ENCODE assay signal across 20 cellular contexts in genomic region chr7:128155100-128155763, GRCh38.
A peak's percentile ranks its signal among the peaks of the same experiment; 100 is the strongest.
DNase-seq lines count a peak whose midpoint lies in the region; TF ChIP-seq lines count a peak whose summit lies in the region.
"Had no signal": no experiment of that assay in that cellular context is flagged by ENCODE, and none has a peak within 500 bp of the region (broad histone marks: within the 10 kb centered on the region; RNA-seq: fewer than 3 reads in every experiment).

No MANE protein-coding gene starts in this region.

- H3K9me3 ChIP-seq in neural cell (ENCODE audit: low read length): no peaks in the 10 kb centered on the region
- no peaks in the 10 kb centered on the region for H3K9me3 ChIP-seq in Karpas-422 (ENCODE audit: low read length)
- H3K9me3 ChIP-seq in HAP-1: no peaks in the 10 kb centered on the region
- H3K9me3 ChIP-seq: breast epithelium, right atrium auricular region, upper lobe of left lung had no signal

- H3K4me3 ChIP-seq in coronary artery (no peak overlapping the region), neural cell (ENCODE audit: low read length) (peak overlapping the region; percentile 3), Karpas-422 (ENCODE audit: low read length) (no peak overlapping the region), HAP-1 (no peak overlapping the region)
- H3K4me3 ChIP-seq: breast epithelium, right atrium auricular region, upper lobe of left lung had no signal

- no peak for TF ChIP-seq RAD21 in neural cell (conservative IDR thresholded peaks at IDR 0.05)

- no peaks in the 10 kb centered on the region for H3F3A ChIP-seq in neural cell (ENCODE audit: insufficient read depth, low read length, poor library complexity, severe bottlenecking)

- H4K20me1 ChIP-seq in neural cell (ENCODE audit: insufficient read depth): no peaks in the 10 kb centered on the region
- H4K20me1 ChIP-seq in Karpas-422 (ENCODE audit: insufficient read depth, low read depth, low read length): no peaks in the 10 kb centered on the region

- no peak overlapping the region for H2AFZ ChIP-seq in neural cell (ENCODE audit: low read depth, low read length)
- no peak overlapping the region for H2AFZ ChIP-seq in Karpas-422 (ENCODE audit: low read length)

- H3K4me1 ChIP-seq in Karpas-422 (ENCODE audit: low read length): peaks cover 12% of the 10 kb centered on the region
- no peaks in the 10 kb centered on the region for H3K4me1 ChIP-seq in HAP-1
- H3K4me1 ChIP-seq: breast epithelium, right atrium auricular region, upper lobe of left lung had no signal

- TF ChIP-seq CTCF in coronary artery (IDR thresholded peaks at IDR 0.05) (no peak), neural cell (IDR thresholded peaks at IDR 0.05; ENCODE audit: poor library complexity, severe bottlenecking) (no peak)

- H3K9me2 ChIP-seq in neural cell (ENCODE audit: insufficient read depth, low read length): no peaks in the 10 kb centered on the region
- H3K9me2 ChIP-seq in Karpas-422 (replicated peaks; ENCODE audit: insufficient read depth, low read length): no peaks in the 10 kb centered on the region

- no peaks in the 10 kb centered on the region for H3K36me3 ChIP-seq in neural cell (ENCODE audit: insufficient read depth, low read length)
- no peaks in the 10 kb centered on the region for H3K36me3 ChIP-seq in Karpas-422 (ENCODE audit: insufficient read depth, low read length)
- no peaks in the 10 kb centered on the region for H3K36me3 ChIP-seq in HAP-1 (replicated peaks)
- H3K36me3 ChIP-seq: breast epithelium, right atrium auricular region, upper lobe of left lung had no signal

- peak; percentile 38 for DNase-seq in NCI-H2171 treated with DMSO at 0.1 percent for 48 hours (lab: John Stamatoyannopoulos, UW)
- DNase-seq in NCI-H2171 (lab: John Stamatoyannopoulos, UW): no peak
- peak; percentile 39 for DNase-seq in M059J (ENCODE audit: low read depth)
- peak; percentile 40 for DNase-seq in coronary artery (ENCODE audit: low spot score)
- DNase-seq in Karpas-422: no peak
- no peak for DNase-seq in HAP-1 (ENCODE audit: low spot score in 2 of 2)
- DNase-seq in NCI-H82 treated with DMSO at 0.1 percent for 48 hours (lab: John Stamatoyannopoulos, UW; ENCODE audit: unreplicated experiment): no peak
- DNase-seq: activated CD4-positive, alpha-beta memory T cell treated with anti-CD3 and anti-CD28 coated beads, Interleukin-2, amount 10 ng/mL, durations not matched to agents 7 days and 5 days; activated naive CD8-positive, alpha-beta T cell treated with anti-CD3 and anti-CD28 coated beads, Interleukin-2, amount 50 U/mL, for 24 hours; C1 segment of cervical spinal cord; dermis blood vessel endothelial cell; DMS153; NCI-H2029 treated with DMSO at 0.1 percent for 48 hours; NCI-H526 treated with DMSO at 0.1 percent for 48 hours; stimulated activated naive CD8-positive, alpha-beta T cell treated with anti-CD3 and anti-CD28 coated beads, Interleukin-15, amount 100 ng/mL, for 72 hours; SW 1271 had no signal

- H3K27me3 ChIP-seq in neural cell (ENCODE audit: insufficient read depth, low read depth, low read length) (no peaks in the 10 kb centered on the region), Karpas-422 (ENCODE audit: low read length) (no peaks in the 10 kb centered on the region), HAP-1 (ENCODE audit: low read depth) (peaks cover 26% of the 10 kb centered on the region)
- H3K27me3 ChIP-seq: right atrium auricular region, upper lobe of left lung had no signal

- no peak for TF ChIP-seq EP300 in neural cell (conservative IDR thresholded peaks at IDR 0.05; ENCODE audit: poor library complexity, severe bottlenecking)

- H3K4me2 ChIP-seq in neural cell (ENCODE audit: low read length) (no peak overlapping the region), Karpas-422 (ENCODE audit: low read depth, low read length, poor library complexity, severe bottlenecking) (no peak overlapping the region)

- H3K79me2 ChIP-seq in neural cell (replicated peaks; ENCODE audit: insufficient read depth, low read length) (no peaks in the 10 kb centered on the region), Karpas-422 (ENCODE audit: low read length) (no peaks in the 10 kb centered on the region)

- H3K27ac ChIP-seq in coronary artery: no peak overlapping the region
- no peak overlapping the region for H3K27ac ChIP-seq in neural cell (ENCODE audit: low read length)
- H3K27ac ChIP-seq in Karpas-422 (ENCODE audit: low read length): no peak overlapping the region
- H3K27ac ChIP-seq: breast epithelium, right atrium auricular region, upper lobe of left lung had no signal

- in situ Hi-C loops in HAP-1 (cut with MboI; ENCODE audit: low sequenced_read_pairs): no loop called here

- H3K9ac ChIP-seq in neural cell (ENCODE audit: low read length) (no peak overlapping the region), Karpas-422 (ENCODE audit: low read length) (no peak overlapping the region)

TF ChIP-seq in neural cell, 6 proteins besides CTCF, POLR2A, EP300 and RAD21:
- TF ChIP-seq EZH2 (IDR thresholded peaks at IDR 0.05; ENCODE audit: borderline replicate concordance, insufficient read depth, low read length, poor library complexity, severe bottlenecking) (no peak), REST (IDR thresholded peaks at IDR 0.05; ENCODE audit: borderline replicate concordance) (no peak), MXI1 (conservative IDR thresholded peaks at IDR 0.05; ENCODE audit: poor library complexity, severe bottlenecking) (no peak), SMC3 (conservative IDR thresholded peaks at IDR 0.05; ENCODE audit: poor library complexity) (no peak), TAF1 (IDR thresholded peaks at IDR 0.05; ENCODE audit: low read depth) (no peak), POLR2AphosphoS5 (IDR thresholded peaks at IDR 0.05) (no peak)

Comparison
In these comparisons a context has a peak if more than half of its experiments do, and no peak if none do; other contexts are left out.
1. DNase-seq: peak in NCI-H2171 treated with DMSO at 0.1 percent for 48 hours (single experiment), M059J (single experiment) and coronary artery (single experiment); none in NCI-H2171 (single experiment), Karpas-422 (single experiment), HAP-1 (0 of 2) and NCI-H82 treated with DMSO at 0.1 percent for 48 hours (single experiment).